Comparison of ENCODE assay signal across 8 cellular contexts in the genomic region with DNA sequence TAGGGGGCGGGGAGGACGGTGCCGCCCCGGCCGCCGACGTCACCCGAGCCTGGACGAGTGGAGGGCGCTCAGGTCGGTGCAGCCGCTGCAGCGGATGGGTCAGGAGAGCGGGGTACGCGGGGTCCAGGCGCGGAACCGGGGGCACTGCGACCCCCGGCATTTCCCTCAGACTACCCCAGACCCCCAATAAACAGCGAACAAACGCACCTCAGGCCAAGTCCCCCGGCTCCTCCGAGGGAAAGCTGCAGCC.
A peak's percentile ranks its signal among the peaks of the same experiment; 100 is the strongest.
DNase-seq lines count a peak whose midpoint lies in the region; ATAC-seq and TF ChIP-seq lines count a peak whose summit lies in the region.

No MANE protein-coding gene starts in this region.

- ATAC-seq in CD4-positive, CD25-positive, alpha-beta regulatory T cell (ENCODE audit: low read depth in 2 of 2) = no peak
- peak; percentile 10 for ATAC-seq in activated CD8-positive, alpha-beta T cell treated with anti-CD3 and anti-CD28 coated beads, Interleukin-2, amount 10 ng/mL, durations not matched to agents 7 days and 5 days
- peak; percentile 54 to 69 for ATAC-seq in gastrocnemius medialis
- no peak for ATAC-seq in HG03565 (IDR thresholded peaks at IDR 0.05; ENCODE audit: unreplicated experiment)

- intact Hi-C loops in left ventricle myocardium inferior (cut with micrococcal nuclease) (loop anchor here (10.0 kb wide), 1 partner anchor 129 kb away; no protein-coding TSS in a partner anchor), gastrocnemius medialis (cut with DNase I; ENCODE audit: low total_unique reads) (loop anchor here (2.0 kb wide), 3 partner anchors 27 to 63 kb away; no protein-coding TSS in a partner anchor)

- no peaks in the 10 kb centered on the region for H3K9me3 Mint-ChIP-seq in CD4-positive, CD25-positive, alpha-beta regulatory T cell
- H3K9me3 Mint-ChIP-seq in activated CD8-positive, alpha-beta T cell treated with anti-CD3 and anti-CD28 coated beads, Interleukin-2, amount 10 ng/mL, durations not matched to agents 7 days and 5 days (ENCODE audit: insufficient read depth) = no peaks in the 10 kb centered on the region

- peaks cover 10 to 74% (median 48%) of the 10 kb centered on the region in 4 donors for H3K4me1 Mint-ChIP-seq in CD4-positive, CD25-positive, alpha-beta regulatory T cell
- H3K4me1 Mint-ChIP-seq in activated CD8-positive, alpha-beta T cell treated with anti-CD3 and anti-CD28 coated beads, Interleukin-2, amount 10 ng/mL, durations not matched to agents 7 days and 5 days (ENCODE audit: low read depth) = peaks cover 23% of the 10 kb centered on the region

- no peak for DNase-seq in CD4-positive, CD25-positive, alpha-beta regulatory T cell
- DNase-seq in HAP-1 (ENCODE audit: low spot score in 2 of 2) = peak in 1 of 2 experiments; percentile 60
- DNase-seq in activated CD8-positive, alpha-beta T cell treated with anti-CD3 and anti-CD28 coated beads, Interleukin-2, amount 10 ng/mL, durations not matched to agents 7 days and 5 days = no peak
- peak; percentile 69 for DNase-seq in left ventricle myocardium inferior
- DNase-seq in gastrocnemius medialis = peak in 1 of 2 donors; percentile 55
- DNase-seq in inferior parietal cortex (ENCODE audit: extremely low spot score) = no peak
- no peak for DNase-seq in activated CD4-positive, alpha-beta T cell treated with anti-CD3 and anti-CD28 coated beads, Interleukin-2, amount 50 U/mL, for 4 hours

- peak overlapping the region; percentile 72 for H3K27ac ChIP-seq in CD4-positive, CD25-positive, alpha-beta regulatory T cell (ENCODE audit: insufficient read depth, low read length, poor library complexity, severe bottlenecking)
- H3K27ac ChIP-seq in left ventricle myocardium inferior (replicated peaks) = peak overlapping the region; percentile 95
- peak overlapping the region; percentile 86 to 97 (median 94) for H3K27ac ChIP-seq in gastrocnemius medialis

- no peak for TF ChIP-seq POLR2A in gastrocnemius medialis (IDR thresholded peaks at IDR 0.05)

- peak overlapping the region; percentile 91 to 96 (median 95) for H3K4me3 Mint-ChIP-seq in CD4-positive, CD25-positive, alpha-beta regulatory T cell
- peak overlapping the region; percentile 76 for H3K4me3 Mint-ChIP-seq in activated CD8-positive, alpha-beta T cell treated with anti-CD3 and anti-CD28 coated beads, Interleukin-2, amount 10 ng/mL, durations not matched to agents 7 days and 5 days

- H3K27ac Mint-ChIP-seq in CD4-positive, CD25-positive, alpha-beta regulatory T cell = peak overlapping the region in 1 of 3 donors; percentile 84
- H3K27ac Mint-ChIP-seq in activated CD8-positive, alpha-beta T cell treated with anti-CD3 and anti-CD28 coated beads, Interleukin-2, amount 10 ng/mL, durations not matched to agents 7 days and 5 days = no peak overlapping the region

- peaks cover 17% of the 10 kb centered on the region for H3K36me3 Mint-ChIP-seq in CD4-positive, CD25-positive, alpha-beta regulatory T cell
- peaks cover 27% of the 10 kb centered on the region for H3K36me3 Mint-ChIP-seq in activated CD8-positive, alpha-beta T cell treated with anti-CD3 and anti-CD28 coated beads, Interleukin-2, amount 10 ng/mL, durations not matched to agents 7 days and 5 days (ENCODE audit: low read depth)

- CTCF ChIA-PET in activated CD8-positive, alpha-beta T cell treated with anti-CD3 and anti-CD28 coated beads, Interleukin-2, amount 10 ng/mL, durations not matched to agents 7 days and 5 days (lab: Charles Lee) = interaction anchor here (0.9 to 5.2 kb wide), 9 partner anchors 10 to 69 kb away, joined by 3 to 52 read pairs (median 13); no protein-coding TSS in a partner anchor

- no peaks in the 10 kb centered on the region for H3K27me3 ChIP-seq in CD4-positive, CD25-positive, alpha-beta regulatory T cell (ENCODE audit: control insufficient read depth, insufficient read depth, low read length)
- H3K27me3 ChIP-seq in HAP-1 (ENCODE audit: low read depth) (no peaks in the 10 kb centered on the region), left ventricle myocardium inferior (ENCODE audit: low read depth) (no peaks in the 10 kb centered on the region), gastrocnemius medialis (no peaks in the 10 kb centered on the region)

- in situ Hi-C loops in HAP-1 (cut with MboI; ENCODE audit: low sequenced_read_pairs) (no loop called here), gastrocnemius medialis (cut with MboI; ENCODE audit: low sequenced_read_pairs in 4 of 4) (loop anchor here in 3 of 4 donors (25.0 kb wide), 1 partner anchor 107 kb away; no protein-coding TSS in a partner anchor)

- POLR2A ChIA-PET in activated CD8-positive, alpha-beta T cell treated with anti-CD3 and anti-CD28 coated beads, Interleukin-2, amount 10 ng/mL, durations not matched to agents 7 days and 5 days (lab: Charles Lee) = no interaction called here

- H3K4me3 ChIP-seq in CD4-positive, CD25-positive, alpha-beta regulatory T cell (ENCODE audit: low read depth, low read length) = no peak overlapping the region
- H3K4me3 ChIP-seq in HAP-1 = peak overlapping the region; percentile 61
- peak overlapping the region; percentile 92 for H3K4me3 ChIP-seq in left ventricle myocardium inferior
- H3K4me3 ChIP-seq in gastrocnemius medialis = peak overlapping the region; percentile 78 to 99 (median 86)

- H3K9me3 ChIP-seq in CD4-positive, CD25-positive, alpha-beta regulatory T cell (ENCODE audit: control insufficient read depth in 2 of 2, low read length in 2 of 2) = no peaks in the 10 kb centered on the region
- no peaks in the 10 kb centered on the region for H3K9me3 ChIP-seq in HAP-1
- no peaks in the 10 kb centered on the region for H3K9me3 ChIP-seq in left ventricle myocardium inferior (replicated peaks)
- H3K9me3 ChIP-seq in gastrocnemius medialis = no peaks in the 10 kb centered on the region

- H3K27me3 Mint-ChIP-seq in CD4-positive, CD25-positive, alpha-beta regulatory T cell = no peaks in the 10 kb centered on the region
- H3K27me3 Mint-ChIP-seq in activated CD8-positive, alpha-beta T cell treated with anti-CD3 and anti-CD28 coated beads, Interleukin-2, amount 10 ng/mL, durations not matched to agents 7 days and 5 days (ENCODE audit: low read depth) = no peaks in the 10 kb centered on the region

- TF ChIP-seq CTCF in left ventricle myocardium inferior (IDR thresholded peaks at IDR 0.05; ENCODE audit: borderline replicate concordance) = no peak
- no peak for TF ChIP-seq CTCF in gastrocnemius medialis (IDR thresholded peaks at IDR 0.05 in 4 of 5, conservative IDR thresholded peaks at IDR 0.05 in 1 of 5)

- peaks cover 40% of the 10 kb centered on the region for H3K4me1 ChIP-seq in CD4-positive, CD25-positive, alpha-beta regulatory T cell (ENCODE audit: control insufficient read depth, insufficient read depth, low read length, poor library complexity, severe bottlenecking)
- H3K4me1 ChIP-seq in HAP-1 = peaks cover 5% of the 10 kb centered on the region
- peaks cover 67% of the 10 kb centered on the region for H3K4me1 ChIP-seq in left ventricle myocardium inferior
- H3K4me1 ChIP-seq in gastrocnemius medialis = peaks cover 19 to 20% of the 10 kb centered on the region in 2 donors

- H3K36me3 ChIP-seq in CD4-positive, CD25-positive, alpha-beta regulatory T cell (ENCODE audit: control insufficient read depth, insufficient read depth, low read length) = peaks cover 35% of the 10 kb centered on the region
- no peaks in the 10 kb centered on the region for H3K36me3 ChIP-seq in HAP-1 (replicated peaks)
- no peaks in the 10 kb centered on the region for H3K36me3 ChIP-seq in left ventricle myocardium inferior
- no peaks in the 10 kb centered on the region for H3K36me3 ChIP-seq in gastrocnemius medialis

Comparison
In these comparisons a context has a peak if more than half of its experiments do, and no peak if none do; other contexts are left out.
1. ATAC-seq: peak in activated CD8-positive, alpha-beta T cell treated with anti-CD3 and anti-CD28 coated beads, Interleukin-2, amount 10 ng/mL, durations not matched to agents 7 days and 5 days (single experiment) and gastrocnemius medialis (2 of 2); none in CD4-positive, CD25-positive, alpha-beta regulatory T cell (0 of 2) and HG03565 (single experiment).
2. Peak in every context shown above with its lines, with median percentiles within 50 percentile points of each other: H3K27ac ChIP-seq.